Comparison of ENCODE assay signal across 18 cellular contexts in the genomic region with DNA sequence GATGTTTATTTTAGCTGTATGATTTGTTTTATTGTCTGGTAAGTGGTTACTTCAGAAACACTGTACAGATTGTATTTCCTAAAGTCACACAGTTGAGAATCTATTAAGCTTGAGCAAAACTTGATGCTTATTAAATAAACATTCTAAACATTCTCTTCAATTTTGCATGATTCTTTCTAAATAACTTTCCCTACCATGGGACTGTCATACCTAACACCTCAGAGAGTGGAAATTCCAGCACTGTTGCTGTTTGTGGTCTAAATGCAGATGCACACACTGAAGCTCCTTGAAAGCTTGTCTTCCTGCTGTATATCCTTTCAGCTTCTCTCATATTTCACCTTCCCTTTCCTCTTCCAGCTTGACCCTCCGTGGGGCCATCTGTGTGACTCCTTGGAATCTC.
"Had no signal": no experiment of that assay in that cellular context is flagged by ENCODE, and none has a peak within 500 bp of the region (broad histone marks: within the 10 kb centered on the region; RNA-seq: fewer than 3 reads in every experiment).

No MANE protein-coding gene starts in this region.

- H3K4me3 ChIP-seq: heart left ventricle, left lung, pancreas, stomach, uterus had no signal

- H3K27me3 Mint-ChIP-seq: activated B cell treated with CpG ODN at 0.5 μM for 24 hours; activated CD4-positive, alpha-beta T cell treated with anti-CD3 and anti-CD28 coated beads, Interleukin-2, amount 10 ng/mL, durations not matched to agents 24 days and 14 days; brain had no signal

- FAIRE-seq: frontal cortex, keratinocyte, pancreas, TTC549 had no signal

- H3K4me1 Mint-ChIP-seq: activated B cell treated with CpG ODN at 0.5 μM for 24 hours; activated CD4-positive, alpha-beta T cell treated with anti-CD3 and anti-CD28 coated beads, Interleukin-2, amount 10 ng/mL, durations not matched to agents 24 days and 14 days; endodermal cell; neural crest cell had no signal

- H3K36me3 ChIP-seq: heart left ventricle, left lung, pancreas, stomach, uterus had no signal

- H3K9me3 Mint-ChIP-seq: activated B cell treated with CpG ODN at 0.5 μM for 24 hours; activated CD4-positive, alpha-beta T cell treated with anti-CD3 and anti-CD28 coated beads, Interleukin-2, amount 10 ng/mL, durations not matched to agents 24 days and 14 days; brain; endodermal cell; neural crest cell had no signal

- DNase-seq: activated B cell treated with CpG ODN at 0.5 μM for 24 hours; activated CD4-positive, alpha-beta T cell treated with anti-CD3 and anti-CD28 coated beads, Interleukin-2, amount 10 ng/mL, durations not matched to agents 24 days and 14 days; activated CD8-positive, alpha-beta memory T cell treated with anti-CD3 and anti-CD28 coated beads for 24 hours; activated naive CD4-positive, alpha-beta T cell treated with anti-CD3 and anti-CD28 coated beads, Interleukin-2, amount 50 U/mL, for 16 hours; activated T-cell treated with anti-CD3 and anti-CD28 coated beads for 4 hours; dermis blood vessel endothelial cell; endodermal cell; heart left ventricle; left lung; pancreas; stomach; T-helper 2 cell; uterus had no signal

- H3K4me1 ChIP-seq: left lung, pancreas, uterus had no signal

- ATAC-seq: heart left ventricle, pancreas had no signal

- H3K36me3 Mint-ChIP-seq: brain had no signal

- H3K9me3 ChIP-seq: heart left ventricle, left lung, pancreas, stomach, uterus had no signal

- H3K4me3 Mint-ChIP-seq: activated B cell treated with CpG ODN at 0.5 μM for 24 hours; activated CD4-positive, alpha-beta T cell treated with anti-CD3 and anti-CD28 coated beads, Interleukin-2, amount 10 ng/mL, durations not matched to agents 24 days and 14 days; brain; endodermal cell; neural crest cell had no signal

- H3K27ac Mint-ChIP-seq: activated B cell treated with CpG ODN at 0.5 μM for 24 hours; activated CD4-positive, alpha-beta T cell treated with anti-CD3 and anti-CD28 coated beads, Interleukin-2, amount 10 ng/mL, durations not matched to agents 24 days and 14 days; endodermal cell had no signal

- H3K27me3 ChIP-seq: heart left ventricle, left lung, pancreas, stomach, uterus had no signal

- H3K27ac ChIP-seq: heart left ventricle, pancreas had no signal
